18 cellular contexts compared by ENCODE assay signal in the genomic region with DNA sequence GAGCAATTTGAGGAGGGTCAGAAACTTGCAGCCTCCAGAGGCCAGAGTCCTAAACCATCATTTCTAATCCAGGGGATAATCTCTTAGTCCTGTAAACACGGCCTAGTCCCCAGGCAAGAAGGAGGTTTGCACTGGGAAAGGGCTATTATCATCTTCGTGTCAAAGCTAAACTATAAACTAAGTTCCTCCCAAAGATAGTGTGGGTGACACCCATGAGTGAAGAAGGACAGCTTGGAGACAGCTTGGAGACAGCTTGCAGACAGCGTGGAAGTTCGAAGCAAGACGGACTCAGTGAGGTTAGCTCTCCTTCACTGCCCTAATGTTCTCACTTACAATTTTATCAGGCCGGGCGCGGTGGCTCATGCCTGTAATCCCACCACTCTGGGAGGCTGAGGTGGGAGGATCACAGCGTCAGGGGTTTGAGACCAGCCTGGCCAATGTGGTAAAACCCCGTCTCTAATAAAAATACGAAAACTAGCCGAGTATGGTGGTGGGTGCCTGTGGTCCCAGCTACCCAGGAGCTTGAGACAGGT. TPM values are rescaled to one million over a fixed set of nuclear protein-coding genes. Genes with fewer than 3 reads are reported as not detected.
A peak's percentile ranks its signal among the peaks of the same experiment; 100 is the strongest.
DNase-seq lines count a peak whose midpoint lies in the region; ATAC-seq, FAIRE-seq and TF ChIP-seq lines count a peak whose summit lies in the region.
"Had no signal": no experiment of that assay in that cellular context is flagged by ENCODE, and none has a peak within 500 bp of the region (broad histone marks: within the 10 kb centered on the region; RNA-seq: fewer than 3 reads in every experiment).

No MANE protein-coding gene starts in this region.

- intact Hi-C loops in HepG2 (cut with micrococcal nuclease; ENCODE audit: unreplicated experiment) = loop anchor here (1.0 kb wide), 1 partner anchor 19 kb away; the partner anchor contains the start of gene PLCXD1

- H3K9ac ChIP-seq in SK-N-SH (no peak overlapping the region), HepG2 (ENCODE audit: insufficient read depth, low read depth, low read length) (peak overlapping the region; percentile 69), smooth muscle cell (ENCODE audit: low read depth) (peak overlapping the region; percentile 25)

- H3K79me2 ChIP-seq in SK-N-SH (ENCODE audit: insufficient read depth) (no peaks in the 10 kb centered on the region), HepG2 (ENCODE audit: insufficient read depth, low read length) (no peaks in the 10 kb centered on the region), smooth muscle cell (ENCODE audit: low read depth) (no peaks in the 10 kb centered on the region)

- H3K4me3 ChIP-seq in SK-N-SH (ENCODE audit: low read depth in 2 of 2, low read length in 1 of 2) (no peak overlapping the region), HepG2 (replicated peaks in 1 of 3; ENCODE audit: insufficient read depth in 1 of 3, low read depth in 2 of 3, low read length in 3 of 3) (peak overlapping the region; percentile 57 to 73 (median 73)), smooth muscle cell (no peak overlapping the region), small intestine (ENCODE audit: low read depth in 1 of 2, low read length in 2 of 2) (no peak overlapping the region)
- H3K4me3 ChIP-seq: gastrocnemius medialis, tibial artery had no signal

- no peak for TF ChIP-seq EP300 in SK-N-SH (IDR thresholded peaks at IDR 0.05; ENCODE audit: borderline replicate concordance in 1 of 2, low read depth in 1 of 2, low read length in 1 of 2)
- no peak for TF ChIP-seq EP300 in HepG2 (IDR thresholded peaks at IDR 0.05; ENCODE audit: low read depth in 2 of 2, low read length in 2 of 2)
- TF ChIP-seq EP300 in HepG2 (CRISPR knock-in tag; IDR thresholded peaks at IDR 0.05; ENCODE audit: borderline replicate concordance) = no peak

- H3K4me1 ChIP-seq in SK-N-SH (ENCODE audit: control insufficient read depth in 1 of 2, insufficient read depth in 2 of 2, low read depth in 1 of 2, low read length in 1 of 2) (no peaks in the 10 kb centered on the region), HepG2 (ENCODE audit: insufficient read depth, low read length) (peaks cover 72% of the 10 kb centered on the region), smooth muscle cell (ENCODE audit: low read depth) (peaks cover 3% of the 10 kb centered on the region), small intestine (ENCODE audit: control insufficient read depth in 2 of 2, insufficient read depth in 1 of 2, low read depth in 1 of 2, low read length in 1 of 2) (no peaks in the 10 kb centered on the region)
- H3K4me1 ChIP-seq: gastrocnemius medialis, tibial artery had no signal

- H3K9me3 ChIP-seq in SK-N-SH = no peaks in the 10 kb centered on the region
- H3K9me3 ChIP-seq in HepG2 (ENCODE audit: low read length) = no peaks in the 10 kb centered on the region
- H3K9me3 ChIP-seq in smooth muscle cell (replicated peaks; ENCODE audit: low read depth) = no peaks in the 10 kb centered on the region
- H3K9me3 ChIP-seq in small intestine (ENCODE audit: control insufficient read depth, low read depth) = no peaks in the 10 kb centered on the region
- H3K9me3 ChIP-seq: gastrocnemius medialis, tibial artery had no signal

- no peak for ATAC-seq in SK-N-SH treated with all-trans-retinoic acid at 6 μM for 48 hours
- peak; percentile 31 for ATAC-seq in HepG2
- ATAC-seq: gastrocnemius medialis had no signal

- TF ChIP-seq POLR2A in HepG2 (IDR thresholded peaks at IDR 0.05; ENCODE audit: insufficient read depth in 1 of 2, low read depth in 2 of 2, low read length in 2 of 2) = peak in 1 of 2 experiments; percentile 20; a peak in 1 of 4 replicates

- TF ChIP-seq RAD21 in SK-N-SH (IDR thresholded peaks at IDR 0.05; ENCODE audit: low read length) (no peak), HepG2 (CRISPR knock-in tag; IDR thresholded peaks at IDR 0.05) (no peak)

- H3F3A ChIP-seq in SK-N-SH (replicated peaks; ENCODE audit: insufficient read depth) (no peaks in the 10 kb centered on the region), smooth muscle cell (ENCODE audit: low read depth) (peaks cover 18% of the 10 kb centered on the region)

- H2AFZ ChIP-seq in SK-N-SH (ENCODE audit: low read depth) = 0 out of 2 replicates have a peak overlapping the region, but pooled peaks have one; percentile 41
- no peak overlapping the region for H2AFZ ChIP-seq in HepG2 (ENCODE audit: low read length)
- H2AFZ ChIP-seq in smooth muscle cell (ENCODE audit: low read depth) = no peak overlapping the region

- in situ Hi-C loops in HepG2 (cut with HindIII; ENCODE audit: extremely low pct_ligation_motif_present, low pct_unique_long_range_greater_than_20kb) = no loop called here

- BruUV-seq in HepG2 (replicated peaks; lab: Mats Ljungman, UMichigan) = TSS peak; percentile 48

- CTCF ChIA-PET in SK-N-SH (lab: Yijun Ruan, JAX) (no interaction called here), HepG2 (lab: Yijun Ruan, JAX; ENCODE audit: low intra/inter-chr PET ratio, low total read pairs) (no interaction called here), HEK293T (lab: Yijun Ruan, JAX) (no interaction called here)

- DNase-seq in SK-N-SH (no peak), amniotic epithelial cell (ENCODE audit: low read depth) (peak; percentile 13), HepG2 (ENCODE audit: low spot score) (no peak), smooth muscle cell (lab: John Stamatoyannopoulos, UW; ENCODE audit: unreplicated experiment) (no peak), small intestine (no peak), HEK293T (ENCODE audit: extremely low spot score) (no peak), hippocampal formation (lab: John Stamatoyannopoulos, UW) (no peak)
- DNase-seq: activated CD4-positive, CD25-positive, alpha-beta regulatory T cell; activated CD8-positive, alpha-beta memory T cell treated with anti-CD3 and anti-CD28 coated beads, Interleukin-2, amount 50 U/mL, for 4 hours; central memory CD4-positive, alpha-beta T cell; gastrocnemius medialis; immature natural killer cell; KBM-7; NCI-H1417; NCI-H446 had no signal

- H3K4me2 ChIP-seq in SK-N-SH (no peak overlapping the region), HepG2 (ENCODE audit: low read depth, low read length) (peak overlapping the region; percentile 90), smooth muscle cell (peak overlapping the region; percentile 60)

- no peaks in the 10 kb centered on the region for H4K20me1 ChIP-seq in SK-N-SH (ENCODE audit: insufficient read depth)
- H4K20me1 ChIP-seq in HepG2 (ENCODE audit: insufficient read depth, low read length) = no peaks in the 10 kb centered on the region
- no peaks in the 10 kb centered on the region for H4K20me1 ChIP-seq in smooth muscle cell (ENCODE audit: low read depth)

- WGBS in SK-N-SH (ENCODE audit: low lambda C conversion rate) = 79% methylated on average over 12 of the region's 12 CpGs
- WGBS in HepG2 (ENCODE audit: low lambda C conversion rate) = 5% methylated on average over 11 of the region's 12 CpGs
- 10% methylated on average over 12 of the region's 12 CpGs for WGBS in smooth muscle cell (ENCODE audit: low lambda C conversion rate)
- 66 to 77% (median 70%) methylated on average over 12 of the region's 12 CpGs for WGBS in small intestine, 3 donors

- peak; percentile 76 for FAIRE-seq in HepG2 (lab: Jason Lieb, UNC)
- FAIRE-seq in small intestine (lab: Jason Lieb, UNC) = no peak
- FAIRE-seq: endometrium had no signal

- TF ChIP-seq CTCF in SK-N-SH (IDR thresholded peaks at IDR 0.05) (no peak), HepG2 (CRISPR knock-in tag; IDR thresholded peaks at IDR 0.05) (no peak), smooth muscle cell (IDR thresholded peaks at IDR 0.05; ENCODE audit: borderline replicate concordance, insufficient read depth, poor library complexity, severe bottlenecking) (no peak)

- POLR2A ChIA-PET in SK-N-SH (lab: Yijun Ruan, JAX) (no interaction called here), HepG2 (lab: Yijun Ruan, JAX) (no interaction called here), HEK293T (lab: Yijun Ruan, JAX) (no interaction called here)

- H3K27me3 ChIP-seq in SK-N-SH (ENCODE audit: insufficient read depth) (no peaks in the 10 kb centered on the region; the same call in 1 of the 2 replicates), HepG2 (ENCODE audit: control insufficient read depth in 1 of 2, insufficient read depth in 2 of 2, low read length in 2 of 2) (no peaks in the 10 kb centered on the region), smooth muscle cell (ENCODE audit: low read depth) (no peaks in the 10 kb centered on the region), small intestine (ENCODE audit: control insufficient read depth in 2 of 2, insufficient read depth in 2 of 2, low read length in 2 of 2) (no peaks in the 10 kb centered on the region)
- H3K27me3 ChIP-seq: gastrocnemius medialis had no signal

- H3K36me3 ChIP-seq in SK-N-SH (replicated peaks in 1 of 2; ENCODE audit: control insufficient read depth in 1 of 2, insufficient read depth in 2 of 2, low read length in 1 of 2) (no peaks in the 10 kb centered on the region), HepG2 (replicated peaks in 1 of 2; ENCODE audit: control insufficient read depth in 1 of 2, insufficient read depth in 2 of 2, low read length in 2 of 2) (no peaks in the 10 kb centered on the region), smooth muscle cell (ENCODE audit: low read depth) (no peaks in the 10 kb centered on the region), small intestine (ENCODE audit: control insufficient read depth in 2 of 2, insufficient read depth in 2 of 2, low read length in 2 of 2) (no peaks in the 10 kb centered on the region)
- H3K36me3 ChIP-seq: gastrocnemius medialis, tibial artery had no signal

- H3K9me2 ChIP-seq in SK-N-SH = no peaks in the 10 kb centered on the region

- no peak overlapping the region for H3K27ac ChIP-seq in SK-N-SH (ENCODE audit: low read depth in 2 of 2, low read length in 1 of 2)
- peak overlapping the region; percentile 89 for H3K27ac ChIP-seq in HepG2 (ENCODE audit: extremely low read length, insufficient read depth, low read length)
- peak overlapping the region; percentile 65 for H3K27ac ChIP-seq in smooth muscle cell (ENCODE audit: low read depth)
- H3K27ac ChIP-seq in small intestine (ENCODE audit: low read depth in 1 of 2, low read length in 1 of 2) = no peak overlapping the region
- H3K27ac ChIP-seq: gastrocnemius medialis, tibial artery had no signal

RNA-seq across cellular contexts. Expression of gene PLCXD1, which starts 19.3 kb away (rescaled TPM):
- polyA plus RNA-seq in SK-N-SH (2012; rRNA removed) (14.8 and 15.1 TPM in 2 replicates), HepG2 (2011; rRNA removed) (153 and 202 TPM in 2 replicates), smooth muscle cell (13.2 and 14.0 TPM in 2 replicates), small intestine (10 to 100 TPM in 1 of 3 donors, 1 to 10 TPM in 2; 3.8 to 20.3 (median 6.3) TPM)
- polyA plus RNA-seq in SK-N-SH (2012; cell fraction: cytosol; rRNA removed) = 5.5 and 10.5 TPM in 2 replicates
- polyA plus RNA-seq in SK-N-SH (2012; cell fraction: nucleus; rRNA removed) = 56.7 and 65.6 TPM in 2 replicates
- total RNA-seq in HepG2 (2016; rRNA removed; fragmentation: Illumina TruSeq; extraction: Trizol) (87.7 and 111 TPM in 2 replicates), smooth muscle cell (6.2 and 7.0 TPM in 2 replicates)
- total RNA-seq in HepG2 (2016; cell fraction: cytosol; rRNA removed; fragmentation: Illumina TruSeq; extraction: Trizol; ENCODE audit: low read depth) = 14.7 and 15.6 TPM in 2 replicates
- total RNA-seq in HepG2 (2016; cell fraction: insoluble cytoplasmic fraction; rRNA removed; fragmentation: Illumina TruSeq; extraction: Trizol) = 93.5 and 100 TPM in 2 replicates
- total RNA-seq in HepG2 (2016; cell fraction: membrane; rRNA removed; fragmentation: Illumina TruSeq; extraction: Trizol) = 44.6 and 46.3 TPM in 2 replicates
- 61.7 and 72.3 TPM in 2 replicates for total RNA-seq in HepG2 (2016; cell fraction: nucleus; rRNA removed; fragmentation: Illumina TruSeq; extraction: Trizol)
- polyA plus RNA-seq in HepG2 (2011; cell fraction: cytosol; rRNA removed) = 97.5 and 98.8 TPM in 2 replicates
- polyA plus RNA-seq in HepG2 (2011; cell fraction: nucleus; rRNA removed) = 373 and 416 TPM in 2 replicates
- 118 and 196 TPM in 2 replicates for polyA plus RNA-seq in HepG2 (2012)
- polyA plus RNA-seq in HepG2 (2016; cell fraction: cytosol; fragmentation: Illumina TruSeq; extraction: Trizol; ENCODE audit: low read depth) = 10.9 TPM in 2 replicates
- 71.2 and 91.8 TPM in 2 replicates for polyA plus RNA-seq in HepG2 (2016; cell fraction: insoluble cytoplasmic fraction; fragmentation: Illumina TruSeq; extraction: Trizol; ENCODE audit: low read depth)
- 29.2 and 29.4 TPM in 2 replicates for polyA plus RNA-seq in HepG2 (2016; cell fraction: membrane; fragmentation: Illumina TruSeq; extraction: Trizol; ENCODE audit: low read depth)
- 178 and 219 TPM in 2 replicates for polyA plus RNA-seq in HepG2 (2016; cell fraction: nucleus; fragmentation: Illumina TruSeq; extraction: Trizol; ENCODE audit: insufficient read depth, low read depth)
- polyA minus RNA-seq in HepG2 (2011; rRNA and poly(A)+ RNA removed; ENCODE audit: low replicate concordance) = 70.5 and 467 TPM in 2 replicates
- 116 and 195 TPM in 2 replicates for polyA minus RNA-seq in HepG2 (2011; cell fraction: cytosol; rRNA and poly(A)+ RNA removed)
- 115 and 118 TPM in 2 replicates for polyA minus RNA-seq in HepG2 (2011; cell fraction: nucleus; rRNA and poly(A)+ RNA removed)

RNA-seq across cellular contexts. Expression of gene GTPBP6, which starts 56.7 kb away (rescaled TPM):
- polyA plus RNA-seq in SK-N-SH (2012; rRNA removed) (39.8 and 47.3 TPM in 2 replicates), HepG2 (2011; rRNA removed) (20.2 and 22.1 TPM in 2 replicates), smooth muscle cell (45.7 and 59.5 TPM in 2 replicates), small intestine (10 to 100 TPM; 34.9 to 69.7 (median 41.6) TPM)
- polyA plus RNA-seq in SK-N-SH (2012; cell fraction: cytosol; rRNA removed) = 19.6 and 31.2 TPM in 2 replicates
- 39.2 and 49.4 TPM in 2 replicates for polyA plus RNA-seq in SK-N-SH (2012; cell fraction: nucleus; rRNA removed)
- total RNA-seq in HepG2 (2016; rRNA removed; fragmentation: Illumina TruSeq; extraction: Trizol) (35.6 and 39.6 TPM in 2 replicates), smooth muscle cell (25.3 TPM in 2 replicates)
- total RNA-seq in HepG2 (2016; cell fraction: cytosol; rRNA removed; fragmentation: Illumina TruSeq; extraction: Trizol; ENCODE audit: low read depth) = 33.9 and 34.6 TPM in 2 replicates
- 32.3 and 41.0 TPM in 2 replicates for total RNA-seq in HepG2 (2016; cell fraction: insoluble cytoplasmic fraction; rRNA removed; fragmentation: Illumina TruSeq; extraction: Trizol)
- 50.6 and 52.4 TPM in 2 replicates for total RNA-seq in HepG2 (2016; cell fraction: membrane; rRNA removed; fragmentation: Illumina TruSeq; extraction: Trizol)
- 17.0 and 20.4 TPM in 2 replicates for total RNA-seq in HepG2 (2016; cell fraction: nucleus; rRNA removed; fragmentation: Illumina TruSeq; extraction: Trizol)
- 18.4 and 31.3 TPM in 2 replicates for polyA plus RNA-seq in HepG2 (2011; cell fraction: cytosol; rRNA removed)
- polyA plus RNA-seq in HepG2 (2011; cell fraction: nucleus; rRNA removed) = 29.4 and 36.8 TPM in 2 replicates
- 16.6 and 18.3 TPM in 2 replicates for polyA plus RNA-seq in HepG2 (2012)
- polyA plus RNA-seq in HepG2 (2016; cell fraction: cytosol; fragmentation: Illumina TruSeq; extraction: Trizol; ENCODE audit: low read depth) = 46.6 and 50.3 TPM in 2 replicates
- 38.1 and 42.7 TPM in 2 replicates for polyA plus RNA-seq in HepG2 (2016; cell fraction: insoluble cytoplasmic fraction; fragmentation: Illumina TruSeq; extraction: Trizol; ENCODE audit: low read depth)
- polyA plus RNA-seq in HepG2 (2016; cell fraction: membrane; fragmentation: Illumina TruSeq; extraction: Trizol; ENCODE audit: low read depth) = 50.6 and 54.4 TPM in 2 replicates
- 41.5 and 48.9 TPM in 2 replicates for polyA plus RNA-seq in HepG2 (2016; cell fraction: nucleus; fragmentation: Illumina TruSeq; extraction: Trizol; ENCODE audit: insufficient read depth, low read depth)
- polyA minus RNA-seq in HepG2 (2011; rRNA and poly(A)+ RNA removed; ENCODE audit: low replicate concordance) = 14.7 and 27.7 TPM in 2 replicates
- polyA minus RNA-seq in HepG2 (2011; cell fraction: cytosol; rRNA and poly(A)+ RNA removed) = 10.6 and 14.2 TPM in 2 replicates
- polyA minus RNA-seq in HepG2 (2011; cell fraction: nucleus; rRNA and poly(A)+ RNA removed) = 4.7 and 7.2 TPM in 2 replicates

Comparison
In these comparisons a context has a peak if more than half of its experiments do, and no peak if none do; other contexts are left out.
1. H3K27ac ChIP-seq: peak in HepG2 (single experiment) and smooth muscle cell (single experiment); none in SK-N-SH (0 of 2) and small intestine (0 of 2).
2. H3K4me3 ChIP-seq: peak in HepG2 (3 of 3); none in SK-N-SH (0 of 2), smooth muscle cell (single experiment) and small intestine (0 of 2).